1 cellular context compared by ENCODE assay signal in the genomic region with DNA sequence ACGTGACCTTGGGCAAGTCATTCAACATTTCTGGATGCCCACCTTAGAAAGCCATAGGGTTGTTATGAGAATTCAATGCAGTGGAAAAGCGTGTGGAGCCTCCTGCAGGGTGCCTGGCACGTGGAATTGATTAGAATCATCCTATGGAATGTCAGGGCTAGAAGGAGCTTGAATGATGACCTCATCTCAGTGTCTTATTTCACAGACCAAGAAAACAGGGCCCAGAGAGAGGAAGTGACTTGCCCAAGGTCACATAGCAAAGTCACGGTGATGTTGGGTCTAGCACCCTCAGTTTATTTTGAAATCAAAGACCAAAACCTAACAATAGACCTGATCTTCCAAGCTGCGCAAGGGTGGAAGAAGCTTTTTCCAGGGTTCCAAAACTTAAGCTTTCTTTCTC.
TF ChIP-seq lines count a peak whose summit lies in the region.

No MANE protein-coding gene starts in this region.

TF ChIP-seq in K562, 482 proteins besides CTCF, POLR2A, EP300 and RAD21 (continued from another document):
- TF ChIP-seq, protein P1, sequence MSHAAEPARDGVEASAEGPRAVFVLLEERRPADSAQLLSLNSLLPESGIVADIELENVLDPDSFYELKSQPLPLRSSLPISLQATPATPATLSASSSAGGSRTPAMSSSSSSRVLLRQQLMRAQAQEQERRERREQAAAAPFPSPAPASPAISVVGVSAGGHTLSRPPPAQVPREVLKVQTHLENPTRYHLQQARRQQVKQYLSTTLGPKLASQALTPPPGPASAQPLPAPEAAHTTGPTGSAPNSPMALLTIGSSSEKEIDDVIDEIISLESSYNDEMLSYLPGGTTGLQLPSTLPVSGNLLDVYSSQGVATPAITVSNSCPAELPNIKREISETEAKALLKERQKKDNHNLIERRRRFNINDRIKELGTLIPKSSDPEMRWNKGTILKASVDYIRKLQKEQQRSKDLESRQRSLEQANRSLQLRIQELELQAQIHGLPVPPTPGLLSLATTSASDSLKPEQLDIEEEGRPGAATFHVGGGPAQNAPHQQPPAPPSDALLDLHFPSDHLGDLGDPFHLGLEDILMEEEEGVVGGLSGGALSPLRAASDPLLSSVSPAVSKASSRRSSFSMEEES (CRISPR knock-in tag; IDR thresholded peaks at IDR 0.05), result 0 out of 2 replicates have a peak, but pooled peaks have one; percentile 23
- TF ChIP-seq SPI1 (IDR thresholded peaks at IDR 0.05; ENCODE audit: borderline replicate concordance, low read depth, low read length), result peak; percentile 71; the same call in 1 of the 2 replicates
- TF ChIP-seq, protein P2, sequence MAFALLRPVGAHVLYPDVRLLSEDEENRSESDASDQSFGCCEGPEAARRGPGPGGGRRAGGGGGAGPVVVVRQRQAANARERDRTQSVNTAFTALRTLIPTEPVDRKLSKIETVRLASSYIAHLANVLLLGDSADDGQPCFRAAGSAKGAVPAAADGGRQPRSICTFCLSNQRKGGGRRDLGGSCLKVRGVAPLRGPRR (CRISPR knock-in tag; IDR thresholded peaks at IDR 0.05), result no peak
- TF ChIP-seq ATF7 (IDR thresholded peaks at IDR 0.05), result peak; percentile 69
- no peak for TF ChIP-seq ZNF780A (CRISPR knock-in tag; IDR thresholded peaks at IDR 0.05)
- no peak for TF ChIP-seq EP400 (IDR thresholded peaks at IDR 0.05)
- TF ChIP-seq ZNF766 (CRISPR knock-in tag; conservative IDR thresholded peaks at IDR 0.05), result no peak
- TF ChIP-seq RAD51 (IDR thresholded peaks at IDR 0.05; ENCODE audit: borderline replicate concordance, low read depth), result peak; percentile 43; the same call in 1 of the 2 replicates
- TF ChIP-seq, protein P3, sequence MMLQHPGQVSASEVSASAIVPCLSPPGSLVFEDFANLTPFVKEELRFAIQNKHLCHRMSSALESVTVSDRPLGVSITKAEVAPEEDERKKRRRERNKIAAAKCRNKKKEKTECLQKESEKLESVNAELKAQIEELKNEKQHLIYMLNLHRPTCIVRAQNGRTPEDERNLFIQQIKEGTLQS (IDR thresholded peaks at IDR 0.05), result peak; percentile 78
- TF ChIP-seq, protein P3 (CRISPR knock-in tag; conservative IDR thresholded peaks at IDR 0.05), result no peak
- peak; percentile 60; the same call in 1 of the 2 replicates for TF ChIP-seq JUN (IDR thresholded peaks at IDR 0.05; ENCODE audit: borderline replicate concordance, low read depth, low read length)
- no peak for TF ChIP-seq JUN (CRISPR knock-in tag; IDR thresholded peaks at IDR 0.05; ENCODE audit: borderline replicate concordance)
- TF ChIP-seq TCFL5 (CRISPR knock-in tag; conservative IDR thresholded peaks at IDR 0.05), result no peak
- TF ChIP-seq ZFP36 (IDR thresholded peaks at IDR 0.05; ENCODE audit: low read depth, low read length, partially characterized antibody), result peak; percentile 40
- no peak for TF ChIP-seq PYGO2 (tag; IDR thresholded peaks at IDR 0.05)
